In genomic region chrX:78199851-78200250, GRCh38 we compare ENCODE assay signal across 9 cellular contexts.
DNase-seq lines count a peak whose midpoint lies in the region; ATAC-seq and TF ChIP-seq lines count a peak whose summit lies in the region.
"Had no signal": no experiment of that assay in that cellular context is flagged by ENCODE, and none has a peak within 500 bp of the region (broad histone marks: within the 10 kb centered on the region; RNA-seq: fewer than 3 reads in every experiment).

No MANE protein-coding gene starts in this region.

- intact Hi-C loops in naive thymus-derived CD4-positive, alpha-beta T cell (cut with micrococcal nuclease), result loop anchor here in 1 of 2 donors (2.0 to 5.0 kb wide), 3 partner anchors 63 to 317 kb away; partner anchors contain the start of gene TAF9B

- TF ChIP-seq CTCF in VCaP (conservative IDR thresholded peaks at IDR 0.05), result peak; percentile 58

- POLR2A ChIA-PET in naive thymus-derived CD4-positive, alpha-beta T cell (lab: Charles Lee), result no interaction called here

- no peak overlapping the region for H3K27ac ChIP-seq in VCaP
- no peak overlapping the region for H3K27ac ChIP-seq in naive thymus-derived CD4-positive, alpha-beta T cell (ENCODE audit: low read depth, low read length)

- H3K27me3 Mint-ChIP-seq in naive thymus-derived CD4-positive, alpha-beta T cell, result no peaks in the 10 kb centered on the region

- no peak overlapping the region for H3K4me3 ChIP-seq in naive thymus-derived CD4-positive, alpha-beta T cell (ENCODE audit: low read length)

- H3K27me3 ChIP-seq in naive thymus-derived CD4-positive, alpha-beta T cell (ENCODE audit: control insufficient read depth in 2 of 2, insufficient read depth in 2 of 2, low read length in 2 of 2), result no peaks in the 10 kb centered on the region

- peak; percentile 85 for ATAC-seq in HG03025 (IDR thresholded peaks at IDR 0.05; ENCODE audit: low FRiP score, unreplicated experiment)
- peak; percentile 63 for ATAC-seq in naive thymus-derived CD4-positive, alpha-beta T cell
- ATAC-seq in HG03196 (IDR thresholded peaks at IDR 0.05; ENCODE audit: unreplicated experiment), result no peak

- H3K4me1 Mint-ChIP-seq in naive thymus-derived CD4-positive, alpha-beta T cell, result no peaks in the 10 kb centered on the region

- no peaks in the 10 kb centered on the region for H3K4me1 ChIP-seq in naive thymus-derived CD4-positive, alpha-beta T cell (ENCODE audit: control insufficient read depth in 2 of 2, insufficient read depth in 2 of 2, low read length in 2 of 2)

- peak; percentile 3 for DNase-seq in stimulated activated CD4-positive, alpha-beta T cell treated with anti-CD3 and anti-CD28 coated beads, Interleukin-4, amount 100 ng/mL, for 24 hours
- DNase-seq in stimulated activated CD4-positive, alpha-beta T cell treated with anti-CD3 and anti-CD28 coated beads, Interleukin-2, amount 100 ng/mL, for 24 hours, result no peak
- peak in 6 of 9 donors; percentile 7 to 29 (median 9) for DNase-seq in naive thymus-derived CD4-positive, alpha-beta T cell
- no peak for DNase-seq in epidermal melanocyte (ENCODE audit: insufficient read length, low spot score)
- DNase-seq in dedifferentiated amniotic fluid mesenchymal stem cell (ENCODE audit: extremely low spot score), result no peak
- DNase-seq: activated T-cell treated with anti-CD3 and anti-CD28 coated beads, Interleukin-2, amount 50 U/mL, for 4 hours had no signal

- no peak overlapping the region for H3K4me3 Mint-ChIP-seq in naive thymus-derived CD4-positive, alpha-beta T cell
- H3K4me3 Mint-ChIP-seq: activated T-cell treated with anti-CD3 and anti-CD28 coated beads, Interleukin-2, amount 50 U/mL, for 4 hours had no signal

- H3K36me3 ChIP-seq in naive thymus-derived CD4-positive, alpha-beta T cell (ENCODE audit: control insufficient read depth in 2 of 3, insufficient read depth in 3 of 3, low read length in 3 of 3), result no peaks in the 10 kb centered on the region

- H3K36me3 Mint-ChIP-seq in naive thymus-derived CD4-positive, alpha-beta T cell, result peaks cover 0 to 3% (median 0%) of the 10 kb centered on the region in 5 donors

- no peaks in the 10 kb centered on the region for H3K9me3 ChIP-seq in naive thymus-derived CD4-positive, alpha-beta T cell (ENCODE audit: control insufficient read depth in 2 of 3, low read length in 3 of 3)

- CTCF ChIA-PET in naive thymus-derived CD4-positive, alpha-beta T cell (lab: Charles Lee), result interaction anchor here (0.6 to 0.7 kb wide), 4 partner anchors 17 to 277 kb away, joined by 3 to 4 read pairs (median 4); no protein-coding TSS in a partner anchor

- H3K27ac Mint-ChIP-seq in naive thymus-derived CD4-positive, alpha-beta T cell, result no peak overlapping the region

- peaks cover 0 to 2% (median 0%) of the 10 kb centered on the region in 11 donors for H3K9me3 Mint-ChIP-seq in naive thymus-derived CD4-positive, alpha-beta T cell
- H3K9me3 Mint-ChIP-seq: activated T-cell treated with anti-CD3 and anti-CD28 coated beads, Interleukin-2, amount 50 U/mL, for 4 hours had no signal

Comparison
In these comparisons a context has a peak if more than half of its experiments do, and no peak if none do; other contexts are left out.
1. DNase-seq: peak in stimulated activated CD4-positive, alpha-beta T cell treated with anti-CD3 and anti-CD28 coated beads, Interleukin-4, amount 100 ng/mL, for 24 hours (single experiment) and naive thymus-derived CD4-positive, alpha-beta T cell (6 of 9); none in stimulated activated CD4-positive, alpha-beta T cell treated with anti-CD3 and anti-CD28 coated beads, Interleukin-2, amount 100 ng/mL, for 24 hours (0 of 2), epidermal melanocyte (single experiment) and dedifferentiated amniotic fluid mesenchymal stem cell (single experiment).